Comparison of ENCODE assay signal across 1 cellular context in the genomic region with DNA sequence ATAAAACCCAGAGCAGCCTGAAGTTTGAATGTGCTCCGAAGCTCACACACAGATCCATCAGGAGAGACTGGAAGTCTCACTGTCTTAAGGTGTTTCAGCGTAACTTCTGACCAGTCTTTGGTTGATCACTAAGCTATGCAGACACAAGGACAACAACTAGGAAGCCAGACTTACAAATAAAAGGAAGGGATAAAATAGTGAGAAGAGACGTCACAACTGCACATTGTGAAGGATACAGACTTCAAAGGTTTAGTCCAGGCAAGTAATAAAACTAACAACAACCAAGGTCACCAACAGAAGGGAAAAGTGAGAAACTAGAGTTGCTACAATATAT.
TF ChIP-seq lines count a peak whose summit lies in the region.

No MANE protein-coding gene starts in this region.

TF ChIP-seq in GM23338, 12 proteins besides CTCF, POLR2A, EP300 and RAD21 (continued from another document):
- TF ChIP-seq, protein P1, sequence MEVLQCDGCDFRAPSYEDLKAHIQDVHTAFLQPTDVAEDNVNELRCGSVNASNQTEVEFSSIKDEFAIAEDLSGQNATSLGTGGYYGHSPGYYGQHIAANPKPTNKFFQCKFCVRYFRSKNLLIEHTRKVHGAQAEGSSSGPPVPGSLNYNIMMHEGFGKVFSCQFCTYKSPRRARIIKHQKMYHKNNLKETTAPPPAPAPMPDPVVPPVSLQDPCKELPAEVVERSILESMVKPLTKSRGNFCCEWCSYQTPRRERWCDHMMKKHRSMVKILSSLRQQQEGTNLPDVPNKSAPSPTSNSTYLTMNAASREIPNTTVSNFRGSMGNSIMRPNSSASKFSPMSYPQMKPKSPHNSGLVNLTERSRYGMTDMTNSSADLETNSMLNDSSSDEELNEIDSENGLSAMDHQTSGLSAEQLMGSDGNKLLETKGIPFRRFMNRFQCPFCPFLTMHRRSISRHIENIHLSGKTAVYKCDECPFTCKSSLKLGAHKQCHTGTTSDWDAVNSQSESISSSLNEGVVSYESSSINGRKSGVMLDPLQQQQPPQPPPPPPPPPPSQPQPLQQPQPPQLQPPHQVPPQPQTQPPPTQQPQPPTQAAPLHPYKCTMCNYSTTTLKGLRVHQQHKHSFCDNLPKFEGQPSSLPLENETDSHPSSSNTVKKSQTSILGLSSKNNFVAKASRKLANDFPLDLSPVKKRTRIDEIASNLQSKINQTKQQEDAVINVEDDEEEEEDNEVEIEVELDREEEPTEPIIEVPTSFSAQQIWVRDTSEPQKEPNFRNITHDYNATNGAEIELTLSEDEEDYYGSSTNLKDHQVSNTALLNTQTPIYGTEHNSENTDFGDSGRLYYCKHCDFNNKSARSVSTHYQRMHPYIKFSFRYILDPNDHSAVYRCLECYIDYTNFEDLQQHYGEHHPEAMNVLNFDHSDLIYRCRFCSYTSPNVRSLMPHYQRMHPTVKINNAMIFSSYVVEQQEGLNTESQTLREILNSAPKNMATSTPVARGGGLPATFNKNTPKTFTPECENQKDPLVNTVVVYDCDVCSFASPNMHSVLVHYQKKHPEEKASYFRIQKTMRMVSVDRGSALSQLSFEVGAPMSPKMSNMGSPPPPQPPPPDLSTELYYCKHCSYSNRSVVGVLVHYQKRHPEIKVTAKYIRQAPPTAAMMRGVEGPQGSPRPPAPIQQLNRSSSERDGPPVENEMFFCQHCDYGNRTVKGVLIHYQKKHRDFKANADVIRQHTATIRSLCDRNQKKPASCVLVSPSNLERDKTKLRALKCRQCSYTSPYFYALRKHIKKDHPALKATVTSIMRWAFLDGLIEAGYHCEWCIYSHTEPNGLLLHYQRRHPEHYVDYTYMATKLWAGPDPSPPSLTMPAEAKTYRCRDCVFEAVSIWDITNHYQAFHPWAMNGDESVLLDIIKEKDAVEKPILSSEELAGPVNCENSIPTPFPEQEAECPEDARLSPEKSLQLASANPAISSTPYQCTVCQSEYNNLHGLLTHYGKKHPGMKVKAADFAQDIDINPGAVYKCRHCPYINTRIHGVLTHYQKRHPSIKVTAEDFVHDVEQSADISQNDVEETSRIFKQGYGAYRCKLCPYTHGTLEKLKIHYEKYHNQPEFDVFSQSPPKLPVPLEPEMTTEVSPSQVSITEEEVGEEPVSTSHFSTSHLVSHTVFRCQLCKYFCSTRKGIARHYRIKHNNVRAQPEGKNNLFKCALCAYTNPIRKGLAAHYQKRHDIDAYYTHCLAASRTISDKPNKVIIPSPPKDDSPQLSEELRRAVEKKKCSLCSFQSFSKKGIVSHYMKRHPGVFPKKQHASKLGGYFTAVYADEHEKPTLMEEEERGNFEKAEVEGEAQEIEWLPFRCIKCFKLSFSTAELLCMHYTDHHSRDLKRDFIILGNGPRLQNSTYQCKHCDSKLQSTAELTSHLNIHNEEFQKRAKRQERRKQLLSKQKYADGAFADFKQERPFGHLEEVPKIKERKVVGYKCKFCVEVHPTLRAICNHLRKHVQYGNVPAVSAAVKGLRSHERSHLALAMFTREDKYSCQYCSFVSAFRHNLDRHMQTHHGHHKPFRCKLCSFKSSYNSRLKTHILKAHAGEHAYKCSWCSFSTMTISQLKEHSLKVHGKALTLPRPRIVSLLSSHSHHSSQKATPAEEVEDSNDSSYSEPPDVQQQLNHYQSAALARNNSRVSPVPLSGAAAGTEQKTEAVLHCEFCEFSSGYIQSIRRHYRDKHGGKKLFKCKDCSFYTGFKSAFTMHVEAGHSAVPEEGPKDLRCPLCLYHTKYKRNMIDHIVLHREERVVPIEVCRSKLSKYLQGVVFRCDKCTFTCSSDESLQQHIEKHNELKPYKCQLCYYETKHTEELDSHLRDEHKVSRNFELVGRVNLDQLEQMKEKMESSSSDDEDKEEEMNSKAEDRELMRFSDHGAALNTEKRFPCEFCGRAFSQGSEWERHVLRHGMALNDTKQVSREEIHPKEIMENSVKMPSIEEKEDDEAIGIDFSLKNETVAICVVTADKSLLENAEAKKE (CRISPR knock-in tag; IDR thresholded peaks at IDR 0.05): no peak
